ENCODE assay signal across 9 cellular contexts in the genomic region with DNA sequence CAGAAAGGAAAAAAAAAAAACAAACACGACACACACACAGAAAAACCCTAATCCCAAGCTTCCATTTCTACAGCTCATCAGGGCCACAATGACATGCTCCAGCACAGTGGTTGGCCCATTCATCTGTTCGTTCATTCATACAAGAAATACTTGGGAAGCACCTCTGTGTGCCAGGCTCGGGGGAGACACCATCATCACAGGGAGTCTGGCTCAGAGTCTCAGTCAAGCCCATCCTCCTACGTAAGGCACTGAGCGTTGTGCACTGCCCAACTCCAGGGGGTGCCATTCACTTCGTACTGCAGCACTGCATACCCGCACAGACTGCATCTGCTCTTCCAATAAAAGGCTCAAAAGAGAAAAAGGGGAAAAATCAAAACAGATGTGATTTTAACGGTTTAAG. TPM values are rescaled to one million over a fixed set of nuclear protein-coding genes. Genes with fewer than 3 reads are reported as not detected.
DNase-seq lines count a peak whose midpoint lies in the region; ATAC-seq and TF ChIP-seq lines count a peak whose summit lies in the region.
"Had no signal": no experiment of that assay in that cellular context is flagged by ENCODE, and none has a peak within 500 bp of the region (broad histone marks: within the 10 kb centered on the region; RNA-seq: fewer than 3 reads in every experiment).

No MANE protein-coding gene starts in this region.

- H3K36me3 Mint-ChIP-seq in osteocyte (ENCODE audit: unreplicated experiment), result peaks cover 3% of the 10 kb centered on the region

- POLR2A ChIA-PET in AG04449 (lab: Yijun Ruan, JAX), result interaction anchor here (1.9 kb wide), 1 partner anchor 9 kb away, joined by 5 read pairs; no protein-coding TSS in a partner anchor

- no peak overlapping the region for H3K4me3 ChIP-seq in AG04449 (ENCODE audit: low read depth, low read length)
- no peak overlapping the region for H3K4me3 ChIP-seq in GM12875 (ENCODE audit: low read depth, low read length)
- H3K4me3 ChIP-seq in SK-N-MC, result peak overlapping the region; percentile 55
- H3K4me3 ChIP-seq: HAP-1 had no signal

- H3K27ac ChIP-seq in SK-N-MC, result peak overlapping the region; percentile 81

- peaks cover 57% of the 10 kb centered on the region for H3K4me1 Mint-ChIP-seq in osteocyte (ENCODE audit: unreplicated experiment)

- peak overlapping the region; percentile 32 for H3K27ac Mint-ChIP-seq in osteocyte (ENCODE audit: unreplicated experiment)

- TF ChIP-seq CTCF in AG04449 (IDR thresholded peaks at IDR 0.05; ENCODE audit: insufficient read depth, low read length, missing control alignments) (peak; percentile 71), GM12875 (IDR thresholded peaks at IDR 0.05; ENCODE audit: borderline replicate concordance, insufficient read depth, low read depth, low read length) (0 out of 2 replicates have a peak, but pooled peaks have one; percentile 45), osteocyte (IDR thresholded peaks at IDR 0.05) (peak; percentile 53)

- H3K9ac ChIP-seq in SK-N-MC (ENCODE audit: insufficient read length), result peak overlapping the region; percentile 58

- DNase-seq in AG04449 (ENCODE audit: low read depth, low spot score) (no peak), SK-N-MC (ENCODE audit: low read depth, low spot score) (peak; percentile 69), fibroblast of peridontal ligament (ENCODE audit: extremely low read depth) (peak; percentile 84), osteocyte (ENCODE audit: extremely low spot score, unreplicated experiment) (no peak), T1000 (lab: John Stamatoyannopoulos, UW) (no peak), A172 (ENCODE audit: low spot score) (no peak)

- no peaks in the 10 kb centered on the region for H3K9me3 Mint-ChIP-seq in osteocyte (ENCODE audit: unreplicated experiment)

- ATAC-seq in HG02840 (IDR thresholded peaks at IDR 0.05; ENCODE audit: low FRiP score, unreplicated experiment), result no peak

- CTCF ChIA-PET in AG04449 (lab: Yijun Ruan, JAX), result interaction anchor here (0.8 to 6.4 kb wide), 17 partner anchors 8 to 355 kb away, joined by 3 to 38 read pairs (median 5); a partner anchor contains a TSS

- no peaks in the 10 kb centered on the region for H3K36me3 ChIP-seq in SK-N-MC (ENCODE audit: insufficient read depth, low read length)

- H3K4me3 Mint-ChIP-seq in osteocyte (ENCODE audit: unreplicated experiment), result no peak overlapping the region

- no peaks in the 10 kb centered on the region for H3K27me3 Mint-ChIP-seq in osteocyte (ENCODE audit: unreplicated experiment)

- H3K9me3 ChIP-seq in SK-N-MC (ENCODE audit: low read depth, low read length), result no peaks in the 10 kb centered on the region
- H3K9me3 ChIP-seq: HAP-1 had no signal

RNA-seq across cellular contexts. Expression of a gene that starts 15.3 kb away (rescaled TPM):
- total RNA-seq in osteocyte, result 27.5 and 29.9 TPM in 2 replicates
- 19.2 and 23.9 TPM in 2 replicates for total RNA-seq in A172 (2014; rRNA removed; shearing (Covaris generic))

RNA-seq across cellular contexts. Expression of a gene that starts 45.4 kb away (rescaled TPM):
- total RNA-seq in osteocyte, result 26.0 and 31.3 TPM in 2 replicates
- 19.1 and 22.4 TPM in 2 replicates for total RNA-seq in A172 (2014; rRNA removed; shearing (Covaris generic))

Comparison
In these comparisons a context has a peak if more than half of its experiments do, and no peak if none do; other contexts are left out.
1. DNase-seq: peak in SK-N-MC (single experiment) and fibroblast of peridontal ligament (single experiment); none in AG04449 (single experiment), osteocyte (single experiment), T1000 (single experiment) and A172 (single experiment).
2. Peak in every context shown above with its lines, with median percentiles within 50 percentile points of each other: CTCF ChIP-seq.